In the genomic region with DNA sequence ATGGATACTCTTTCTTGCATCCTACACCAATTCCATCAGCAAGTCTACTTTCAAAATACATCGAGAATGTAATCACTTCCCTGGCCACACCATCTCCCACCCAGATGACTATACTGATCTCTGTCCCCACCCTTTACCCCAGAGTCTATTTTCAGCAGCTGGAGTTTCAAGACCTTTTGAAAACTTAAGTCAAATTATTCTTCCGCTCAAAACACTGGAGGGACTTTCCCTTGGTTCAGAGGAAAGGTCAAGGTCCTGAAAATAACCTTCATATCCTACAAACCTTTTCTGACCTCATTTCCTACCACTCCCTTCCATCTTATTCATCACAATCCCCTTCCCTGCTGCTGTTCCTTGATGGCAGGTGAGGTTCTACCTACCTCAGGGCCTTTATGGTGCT, we compare ENCODE assay signal across 18 cellular contexts. TPM values are rescaled to one million over a fixed set of nuclear protein-coding genes. Genes with fewer than 3 reads are reported as not detected.
A peak's percentile ranks its signal among the peaks of the same experiment; 100 is the strongest.
DNase-seq lines count a peak whose midpoint lies in the region; ATAC-seq and TF ChIP-seq lines count a peak whose summit lies in the region.
"Had no signal": no experiment of that assay in that cellular context is flagged by ENCODE, and none has a peak within 500 bp of the region (broad histone marks: within the 10 kb centered on the region; RNA-seq: fewer than 3 reads in every experiment).

No MANE protein-coding gene starts in this region.

- whole genome bisulfite sequencing in trophoblast cell (ENCODE audit: extremely low coverage, insufficient coverage, insufficient read length), result no CpG with 5 or more reads among the region's 2 CpGs

- no peak overlapping the region for H3K4me3 Mint-ChIP-seq in type B pancreatic cell
- H3K4me3 Mint-ChIP-seq in activated T-cell treated with anti-CD3 and anti-CD28 coated beads, Interleukin-2, amount 50 U/mL, for 4 hours, result no peak overlapping the region
- H3K4me3 Mint-ChIP-seq: activated CD4-positive, alpha-beta T cell treated with anti-CD3 and anti-CD28 coated beads for 36 hours had no signal

- no peaks in the 10 kb centered on the region for H3K79me2 ChIP-seq in trophoblast cell (ENCODE audit: control insufficient read depth, insufficient read depth, low read length, poor library complexity)

- H3K4me3 ChIP-seq in GM12864 (ENCODE audit: low read depth, low read length), result no peak overlapping the region
- H3K4me3 ChIP-seq in trophoblast cell (ENCODE audit: low read depth, low read length), result no peak overlapping the region
- H3K4me3 ChIP-seq: A549, heart right ventricle, tibial nerve had no signal

- H2AK5ac ChIP-seq in trophoblast cell (ENCODE audit: low read length), result no peak overlapping the region

- no peak overlapping the region for H3K27ac ChIP-seq in trophoblast cell (ENCODE audit: low read depth, low read length)
- H3K27ac ChIP-seq: A549, epithelial cell of prostate, heart right ventricle, tibial nerve had no signal

- peaks cover 18% of the 10 kb centered on the region for H3K9me3 Mint-ChIP-seq in type B pancreatic cell
- H3K9me3 Mint-ChIP-seq in activated T-cell treated with anti-CD3 and anti-CD28 coated beads, Interleukin-2, amount 50 U/mL, for 4 hours, result peaks cover 2% of the 10 kb centered on the region

- peaks cover 8% of the 10 kb centered on the region for H3K4me1 Mint-ChIP-seq in type B pancreatic cell (ENCODE audit: unreplicated experiment)
- no peaks in the 10 kb centered on the region for H3K4me1 Mint-ChIP-seq in activated T-cell treated with anti-CD3 and anti-CD28 coated beads, Interleukin-2, amount 50 U/mL, for 4 hours (ENCODE audit: low read depth)
- H3K4me1 Mint-ChIP-seq: activated CD4-positive, alpha-beta T cell treated with anti-CD3 and anti-CD28 coated beads for 36 hours had no signal

- H3K9me3 ChIP-seq in trophoblast cell (ENCODE audit: insufficient read depth, low read depth, low read length), result no peaks in the 10 kb centered on the region
- H3K9me3 ChIP-seq: A549 had no signal

- TF ChIP-seq POLR2A in erythroblast (IDR thresholded peaks at IDR 0.05; ENCODE audit: low read length), result no peak

- no peak overlapping the region for H4K91ac ChIP-seq in trophoblast cell (ENCODE audit: low read depth, low read length)

- no peak for TF ChIP-seq CTCF in GM12864 (IDR thresholded peaks at IDR 0.05; ENCODE audit: low read depth, low read length, missing control alignments)
- TF ChIP-seq CTCF in type B pancreatic cell (conservative IDR thresholded peaks at IDR 0.05), result no peak

- peak; percentile 41 for DNase-seq in GM12864 (ENCODE audit: low read depth)
- no peak for DNase-seq in type B pancreatic cell (ENCODE audit: extremely low spot score, unreplicated experiment)
- DNase-seq in activated T-cell treated with anti-CD3 and anti-CD28 coated beads, Interleukin-2, amount 50 U/mL, for 4 hours, result no peak
- DNase-seq in erythroblast (lab: John Stamatoyannopoulos, UW), result no peak
- DNase-seq in trophoblast cell, result no peak
- DNase-seq: activated CD4-positive, alpha-beta T cell treated with anti-CD3 and anti-CD28 coated beads for 36 hours; amniotic stem cell; Calu3; heart right ventricle; Karpas-422; NCI-H748 treated with DMSO at 0.1 percent for 48 hours; T-helper 2 cell had no signal

- no peaks in the 10 kb centered on the region for H3K36me3 ChIP-seq in trophoblast cell (ENCODE audit: control insufficient read depth in 1 of 2, insufficient read depth in 2 of 2, low read length in 2 of 2)
- H3K36me3 ChIP-seq: heart right ventricle, tibial nerve had no signal

- H3K27me3 ChIP-seq in trophoblast cell (ENCODE audit: insufficient read depth, low read length), result no peaks in the 10 kb centered on the region
- H3K27me3 ChIP-seq: heart right ventricle, tibial nerve had no signal

- no peak overlapping the region for H3K27ac Mint-ChIP-seq in type B pancreatic cell
- H3K27ac Mint-ChIP-seq: activated CD4-positive, alpha-beta T cell treated with anti-CD3 and anti-CD28 coated beads for 36 hours had no signal

- H3K4me2 ChIP-seq in trophoblast cell (ENCODE audit: low read length), result no peak overlapping the region
- H3K4me2 ChIP-seq: A549 had no signal

- H2BK5ac ChIP-seq in trophoblast cell (ENCODE audit: low read depth, low read length, poor library complexity), result no peak overlapping the region

- H4K8ac ChIP-seq in trophoblast cell (ENCODE audit: low read depth, low read length), result no peak overlapping the region

- no peak overlapping the region for H4K12ac ChIP-seq in trophoblast cell (ENCODE audit: low read depth, low read length)

- no peaks in the 10 kb centered on the region for H3K4me1 ChIP-seq in trophoblast cell (ENCODE audit: control insufficient read depth in 1 of 2, insufficient read depth in 2 of 2, low read length in 2 of 2)
- H3K4me1 ChIP-seq: A549, heart right ventricle, tibial nerve had no signal

- H3K4ac ChIP-seq in trophoblast cell (ENCODE audit: low read depth, low read length), result no peak overlapping the region

- no peak overlapping the region for H2AFZ ChIP-seq in trophoblast cell (ENCODE audit: insufficient read depth, low read length, poor library complexity)

- no peak overlapping the region for H3K23ac ChIP-seq in trophoblast cell (ENCODE audit: low read length)

- no peak overlapping the region for H3K14ac ChIP-seq in trophoblast cell (ENCODE audit: low read length)

- H3K27me3 Mint-ChIP-seq in type B pancreatic cell, result peaks cover 4% of the 10 kb centered on the region
- peaks cover 2% of the 10 kb centered on the region for H3K27me3 Mint-ChIP-seq in activated T-cell treated with anti-CD3 and anti-CD28 coated beads, Interleukin-2, amount 50 U/mL, for 4 hours (ENCODE audit: low read depth)

- H2BK120ac ChIP-seq in trophoblast cell (ENCODE audit: insufficient read depth, low read length, poor library complexity), result no peak overlapping the region

- H2BK12ac ChIP-seq in trophoblast cell (ENCODE audit: low read length), result no peak overlapping the region

- no peak overlapping the region for H3K18ac ChIP-seq in trophoblast cell (ENCODE audit: low read length)

- H3K9ac ChIP-seq in trophoblast cell (ENCODE audit: low read length), result no peak overlapping the region

- peaks cover 4% of the 10 kb centered on the region for H3K36me3 Mint-ChIP-seq in type B pancreatic cell
- no peaks in the 10 kb centered on the region for H3K36me3 Mint-ChIP-seq in activated T-cell treated with anti-CD3 and anti-CD28 coated beads, Interleukin-2, amount 50 U/mL, for 4 hours (ENCODE audit: insufficient read depth)

- H3K79me1 ChIP-seq in trophoblast cell (ENCODE audit: low read length), result no peaks in the 10 kb centered on the region

- ATAC-seq in GM19043 (IDR thresholded peaks at IDR 0.05; ENCODE audit: low read depth, unreplicated experiment) (peak; percentile 85), GM21717 (IDR thresholded peaks at IDR 0.05; ENCODE audit: unreplicated experiment) (peak; percentile 96), HG03095 (IDR thresholded peaks at IDR 0.05; ENCODE audit: unreplicated experiment) (peak; percentile 97)
- no peak for ATAC-seq in activated T-cell treated with anti-CD3 and anti-CD28 coated beads, Interleukin-2, amount 50 U/mL, for 4 hours
- ATAC-seq: A549; activated CD4-positive, alpha-beta T cell treated with anti-CD3 and anti-CD28 coated beads for 36 hours; heart right ventricle had no signal

RNA-seq across cellular contexts. Expression of gene LYPD6, which starts 58.8 kb away (rescaled TPM):
- 11.7 and 16.4 TPM in 2 replicates for total RNA-seq in type B pancreatic cell (ENCODE audit: low replicate concordance)
- not detected for total RNA-seq in activated T-cell treated with anti-CD3 and anti-CD28 coated beads, Interleukin-2, amount 50 U/mL, for 4 hours
- 24.8 and 26.6 TPM in 2 replicates for polyA plus RNA-seq in trophoblast cell (2013)
- total RNA-seq: activated CD4-positive, alpha-beta T cell treated with anti-CD3 and anti-CD28 coated beads for 36 hours had no signal

Comparison
In these comparisons a context has a peak if more than half of its experiments do, and no peak if none do; other contexts are left out.
1. ATAC-seq: peak in GM19043 (single experiment), GM21717 (single experiment) and HG03095 (single experiment); none in activated T-cell treated with anti-CD3 and anti-CD28 coated beads, Interleukin-2, amount 50 U/mL, for 4 hours (0 of 2).
2. RNA of gene LYPD6, which starts 58.8 kb away (total RNA-seq): 11.7 to 16.4 TPM in type B pancreatic cell; not detected in activated T-cell treated with anti-CD3 and anti-CD28 coated beads, Interleukin-2, amount 50 U/mL, for 4 hours; every median in the first group is over 10 times any median in the second.